8 cellular contexts compared by ENCODE assay signal in genomic region chr19:47601180-47601904, GRCh38. TPM values are rescaled to one million over a fixed set of nuclear protein-coding genes. Genes with fewer than 3 reads are reported as not detected.
A peak's percentile ranks its signal among the peaks of the same experiment; 100 is the strongest.
DNase-seq lines count a peak whose midpoint lies in the region; ATAC-seq, FAIRE-seq and TF ChIP-seq lines count a peak whose summit lies in the region.

No MANE protein-coding gene starts in this region.

- H3K36me3 ChIP-seq in small intestine (ENCODE audit: control insufficient read depth in 2 of 2, insufficient read depth in 2 of 2, low read length in 2 of 2): no peaks in the 10 kb centered on the region

- DNase-seq in HFF-Myc (ENCODE audit: extremely low read depth, low read depth) (no peak), right cardiac atrium (no peak), small intestine (peak; percentile 96)
- peak; percentile 31 for DNase-seq in activated CD4-positive, alpha-beta memory T cell treated with anti-CD3 and anti-CD28 coated beads for 36 hours
- DNase-seq in stimulated activated CD4-positive, alpha-beta T cell treated with anti-CD3 and anti-CD28 coated beads, Interleukin-12 subunit alpha, Interleukin-12 subunit beta, amount 100 ng/mL, for 4 hours: no peak

- ATAC-seq in right cardiac atrium (no peak), GM21737 (IDR thresholded peaks at IDR 0.05; ENCODE audit: unreplicated experiment) (no peak), HG02610 (IDR thresholded peaks at IDR 0.05; ENCODE audit: unreplicated experiment) (no peak), GM21423 (IDR thresholded peaks at IDR 0.05; ENCODE audit: unreplicated experiment) (no peak)

- H3K4me3 Mint-ChIP-seq in activated CD4-positive, alpha-beta memory T cell treated with anti-CD3 and anti-CD28 coated beads for 36 hours: peak overlapping the region; percentile 83

- H3K27me3 Mint-ChIP-seq in activated CD4-positive, alpha-beta memory T cell treated with anti-CD3 and anti-CD28 coated beads for 36 hours: no peaks in the 10 kb centered on the region

- intact Hi-C loops in activated CD4-positive, alpha-beta memory T cell treated with anti-CD3 and anti-CD28 coated beads for 36 hours (cut with micrococcal nuclease): loop anchor here (5.0 to 10.0 kb wide), 2 partner anchors 167 to 329 kb away; partner anchors contain the start of gene INAFM1
- intact Hi-C loops in right cardiac atrium (cut with DNase I): loop anchor here in 2 of 4 donors (10.0 kb wide), 3 partner anchors 63 to 93 kb away; partner anchors contain the start of gene NAPA (in 2 of the 2)

- H3K27me3 ChIP-seq in right cardiac atrium (ENCODE audit: control insufficient read depth, insufficient read depth): no peaks in the 10 kb centered on the region
- H3K27me3 ChIP-seq in small intestine (ENCODE audit: control insufficient read depth in 2 of 2, insufficient read depth in 2 of 2, low read length in 2 of 2): no peaks in the 10 kb centered on the region

- TF ChIP-seq CTCF in HFF-Myc (IDR thresholded peaks at IDR 0.05; ENCODE audit: low read depth, low read length, missing control alignments): no peak

- no peaks in the 10 kb centered on the region for H3K9me3 Mint-ChIP-seq in activated CD4-positive, alpha-beta memory T cell treated with anti-CD3 and anti-CD28 coated beads for 36 hours

- peak overlapping the region; percentile 51 for H3K4me3 ChIP-seq in HFF-Myc (replicated peaks; ENCODE audit: low read depth, low read length)
- peak overlapping the region; percentile 81 for H3K4me3 ChIP-seq in right cardiac atrium (ENCODE audit: low read length)
- peak overlapping the region in 1 of 2 donors; percentile 57 for H3K4me3 ChIP-seq in small intestine (ENCODE audit: low read depth in 1 of 2, low read length in 2 of 2)

- POLR2A ChIA-PET in activated CD4-positive, alpha-beta memory T cell treated with anti-CD3 and anti-CD28 coated beads for 36 hours (lab: Charles Lee): interaction anchor here (0.9 to 3.1 kb wide), 5 partner anchors 7 to 173 kb away, joined by 3 to 20 read pairs (median 8); partner anchors contain the start of gene NAPA

- no peak overlapping the region for H3K27ac ChIP-seq in right cardiac atrium (ENCODE audit: low read length)
- peak overlapping the region; percentile 96 for H3K27ac ChIP-seq in small intestine (ENCODE audit: low read depth in 1 of 2, low read length in 1 of 2)

- 76% methylated on average over 17 of the region's 17 CpGs for WGBS in right cardiac atrium
- 13 to 56% (median 35%) methylated on average over 17 of the region's 17 CpGs for WGBS in small intestine, 3 donors

- H3K36me3 Mint-ChIP-seq in activated CD4-positive, alpha-beta memory T cell treated with anti-CD3 and anti-CD28 coated beads for 36 hours: no peaks in the 10 kb centered on the region

- CTCF ChIA-PET in activated CD4-positive, alpha-beta memory T cell treated with anti-CD3 and anti-CD28 coated beads for 36 hours (lab: Charles Lee): interaction anchor here (1.0 to 3.4 kb wide), 3 partner anchors 86 to 173 kb away, joined by 3 to 16 read pairs (median 5); partner anchors contain the start of gene NAPA

- no peak for FAIRE-seq in small intestine (lab: Jason Lieb, UNC)

- H3K4me1 Mint-ChIP-seq in activated CD4-positive, alpha-beta memory T cell treated with anti-CD3 and anti-CD28 coated beads for 36 hours (ENCODE audit: low read depth): peaks cover 25% of the 10 kb centered on the region

- H3K27ac Mint-ChIP-seq in activated CD4-positive, alpha-beta memory T cell treated with anti-CD3 and anti-CD28 coated beads for 36 hours: peak overlapping the region; percentile 86

- H3K4me1 ChIP-seq in right cardiac atrium (ENCODE audit: control insufficient read depth, insufficient read depth, low read length): peaks cover 2% of the 10 kb centered on the region
- H3K4me1 ChIP-seq in small intestine (ENCODE audit: control insufficient read depth in 2 of 2, insufficient read depth in 1 of 2, low read depth in 1 of 2, low read length in 1 of 2): no peaks in the 10 kb centered on the region

- H3K9me3 ChIP-seq in right cardiac atrium (ENCODE audit: control insufficient read depth, low read length) (no peaks in the 10 kb centered on the region), small intestine (ENCODE audit: control insufficient read depth, low read depth) (no peaks in the 10 kb centered on the region)

RNA-seq across cellular contexts. Expression of gene BICRA, which starts 7.6 kb away (rescaled TPM):
- 10 to 100 TPM; 11.9 to 14.0 TPM for total RNA-seq in activated CD4-positive, alpha-beta memory T cell treated with anti-CD3 and anti-CD28 coated beads for 36 hours
- 10 to 100 TPM in 2 of 4 donors, 1 to 10 TPM in 2; 9.7 to 13.6 (median 11.0) TPM for total RNA-seq in right cardiac atrium
- polyA plus RNA-seq in right cardiac atrium (9.2 TPM), small intestine (1 to 10 TPM; 4.3 to 8.7 (median 8.1) TPM)

RNA-seq across cellular contexts. Expression of gene ZNF541, which starts 28.4 kb away (rescaled TPM):
- total RNA-seq in activated CD4-positive, alpha-beta memory T cell treated with anti-CD3 and anti-CD28 coated beads for 36 hours: under 1 TPM; 0.07 to 0.31 TPM
- under 1 TPM in 1 of 4 donors, not detected in 3; 0.23 TPM for total RNA-seq in right cardiac atrium
- polyA plus RNA-seq in right cardiac atrium (0.20 TPM), small intestine (under 1 TPM in 1 of 3 donors, not detected in 2; 0.30 TPM)

Comparison
In these comparisons a context has a peak if more than half of its experiments do, and no peak if none do; other contexts are left out.
1. DNase-seq: peak in activated CD4-positive, alpha-beta memory T cell treated with anti-CD3 and anti-CD28 coated beads for 36 hours (single experiment) and small intestine (single experiment); none in HFF-Myc (single experiment), right cardiac atrium (0 of 3) and stimulated activated CD4-positive, alpha-beta T cell treated with anti-CD3 and anti-CD28 coated beads, Interleukin-12 subunit alpha, Interleukin-12 subunit beta, amount 100 ng/mL, for 4 hours (single experiment).